ENCODE assay signal across 29 cellular contexts in genomic region chr20:57143173-57143572, GRCh38.
"Had no signal": no experiment of that assay in that cellular context is flagged by ENCODE, and none has a peak within 500 bp of the region (broad histone marks: within the 10 kb centered on the region; RNA-seq: fewer than 3 reads in every experiment).

No MANE protein-coding gene starts in this region.

- H3K36me3 ChIP-seq: adrenal gland, breast epithelium, MG63, Peyer's patch, SJSA1 had no signal

- DNase-seq: activated CD4-positive, alpha-beta T cell treated with anti-CD3 and anti-CD28 coated beads for 36 hours; activated CD4-positive, alpha-beta T cell treated with anti-CD3 and anti-CD28 coated beads, Interleukin-2, amount 10 ng/mL, durations not matched to agents 7 days and 5 days; activated CD4-positive, alpha-beta T cell treated with anti-CD3 and anti-CD28 coated beads, Interleukin-2, amount 50 U/mL, for 48 hours; activated CD8-positive, alpha-beta T cell treated with anti-CD3 and anti-CD28 coated beads, Interleukin-2, amount 10 ng/mL, durations not matched to agents 7 days and 5 days; activated gamma-delta T cell; activated naive CD4-positive, alpha-beta T cell treated with Interleukin-2 at 50 U/mL for 16 hours; activated T-cell treated with anti-CD3 and anti-CD28 coated beads, Interleukin-2, amount 50 U/mL, for 24 hours; adrenal gland; body of pancreas; Kasumi-1; KG1; MG63; NCI-H1092; NCI-H146; NCI-H2029 treated with DMSO at 0.1 percent for 48 hours; NCI-H226; NCI-H446 treated with DMSO at 0.1 percent for 48 hours; NCI-H524; NK-92 treated with Interleukin-12 subunit alpha and Interleukin-12 subunit beta, amount 100 ng/mL, for 24 hours; PC-3; Peyer's patch; RPMI8226; SHP77 treated with DMSO at 0.1 percent for 48 hours had no signal

- H3K4me3 ChIP-seq: adrenal gland, body of pancreas, breast epithelium, MG63, Peyer's patch, SJSA1 had no signal

- H3K9me3 ChIP-seq: adrenal gland, body of pancreas, breast epithelium, MG63, Peyer's patch, SJSA1, SK-N-SH had no signal

- ATAC-seq: activated CD4-positive, alpha-beta T cell treated with anti-CD3 and anti-CD28 coated beads for 36 hours; activated CD4-positive, CD25-positive, alpha-beta regulatory T cell treated with anti-CD3 and anti-CD28 coated beads, Interleukin-2, amount 50 U/mL, for 24 hours; activated CD8-positive, alpha-beta T cell treated with anti-CD3 and anti-CD28 coated beads, Interleukin-2, amount 10 ng/mL, durations not matched to agents 7 days and 5 days; activated naive CD4-positive, alpha-beta T cell treated with anti-CD3 and anti-CD28 coated beads, Interleukin-2, amount 50 U/mL, for 72 hours; body of pancreas; PC-3; WTC11 had no signal

- H3K27ac ChIP-seq: adrenal gland, body of pancreas, breast epithelium, Peyer's patch, SJSA1 had no signal

- H3K27me3 ChIP-seq: body of pancreas, breast epithelium, MG63, Peyer's patch had no signal

- H3K4me1 ChIP-seq: adrenal gland, body of pancreas, breast epithelium, Peyer's patch, SJSA1 had no signal
